Comparison of ENCODE assay signal across 8 cellular contexts in the genomic region with DNA sequence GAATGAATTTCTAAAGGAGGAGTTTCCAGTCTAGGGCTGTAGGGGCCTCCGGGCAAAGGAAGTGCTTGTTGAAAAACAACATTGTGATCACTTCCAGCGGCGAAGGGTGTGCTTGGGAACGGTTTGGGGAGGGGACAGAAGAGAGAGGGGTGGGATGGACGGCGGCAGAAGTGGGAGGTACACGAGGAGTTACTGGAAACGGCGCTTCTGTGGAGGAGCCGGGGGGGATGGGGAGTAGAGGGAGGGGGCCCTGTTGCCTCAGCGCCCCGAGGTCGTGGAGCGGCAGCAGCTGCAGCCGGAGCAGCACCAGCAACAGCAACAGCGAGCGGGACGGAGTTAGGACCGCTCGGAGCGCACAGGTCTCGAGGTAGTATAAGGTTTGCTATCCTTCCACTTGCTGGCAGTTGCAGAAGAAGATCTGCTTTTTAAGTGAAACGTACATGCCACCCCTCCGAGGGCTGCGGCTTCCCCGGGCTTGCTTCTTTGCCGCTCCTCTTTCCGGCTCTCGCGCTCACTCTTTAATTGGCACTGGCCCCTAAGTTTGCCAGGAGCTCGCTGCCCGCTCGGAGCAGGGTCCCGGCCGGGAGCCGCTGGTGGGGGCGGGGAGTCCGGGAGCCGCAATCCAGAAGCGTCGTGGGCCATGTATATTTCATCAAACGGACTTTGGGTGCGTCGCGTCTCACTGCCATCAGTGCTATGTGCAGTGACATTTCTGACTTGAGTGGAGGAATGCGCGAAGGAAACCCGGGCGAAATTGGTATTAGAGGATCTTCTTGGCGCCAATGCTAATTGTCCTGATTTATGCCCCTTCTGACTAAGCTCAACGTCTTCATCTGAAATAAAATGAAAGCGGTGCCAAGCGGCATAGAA. TPM values are rescaled to one million over a fixed set of nuclear protein-coding genes. Genes with fewer than 3 reads are reported as not detected.
DNase-seq lines count a peak whose midpoint lies in the region; ATAC-seq and TF ChIP-seq lines count a peak whose summit lies in the region.

No MANE protein-coding gene starts in this region.

- H3K9me3 ChIP-seq in endodermal cell (ENCODE audit: control insufficient read depth, low read length), result no peaks in the 10 kb centered on the region
- no peaks in the 10 kb centered on the region for H3K9me3 ChIP-seq in mesodermal cell (ENCODE audit: control insufficient read depth, low read length)

- H3K27me3 ChIP-seq in endodermal cell (ENCODE audit: control insufficient read depth, insufficient read depth, low read length, poor library complexity, severe bottlenecking), result peaks cover 32% of the 10 kb centered on the region

- H3K4me1 ChIP-seq in endodermal cell (ENCODE audit: control insufficient read depth, insufficient read depth, low read length) (no peaks in the 10 kb centered on the region), mesodermal cell (ENCODE audit: control insufficient read depth, insufficient read depth, low read length, poor library complexity, severe bottlenecking) (peaks cover 12% of the 10 kb centered on the region)

- H3K9me3 Mint-ChIP-seq in T-helper 2 cell treated with Interferon-gamma antibody and Interleukin-4, amounts not matched to agents 5 μg/mL and 100 μg/mL, for 36 hours, result no peaks in the 10 kb centered on the region
- no peaks in the 10 kb centered on the region for H3K9me3 Mint-ChIP-seq in endodermal cell
- no peaks in the 10 kb centered on the region for H3K9me3 Mint-ChIP-seq in type B pancreatic cell

- peaks cover 12% of the 10 kb centered on the region for H3K4me1 Mint-ChIP-seq in T-helper 2 cell treated with Interferon-gamma antibody and Interleukin-4, amounts not matched to agents 5 μg/mL and 100 μg/mL, for 36 hours (ENCODE audit: low read depth)
- H3K4me1 Mint-ChIP-seq in endodermal cell, result peaks cover 21% of the 10 kb centered on the region
- peaks cover 4% of the 10 kb centered on the region for H3K4me1 Mint-ChIP-seq in type B pancreatic cell (ENCODE audit: unreplicated experiment)

- 0 to 1% methylated on average over 35 to 53 of the region's 53 CpGs for WGBS in endodermal cell (ENCODE audit: insufficient coverage in 1 of 2, insufficient read length in 1 of 2), 2 experiments
- 1% methylated on average over 28 to 49 of the region's 53 CpGs for WGBS in mesodermal cell (ENCODE audit: insufficient coverage in 2 of 2), 2 experiments

- no peaks in the 10 kb centered on the region for H3K36me3 Mint-ChIP-seq in T-helper 2 cell treated with Interferon-gamma antibody and Interleukin-4, amounts not matched to agents 5 μg/mL and 100 μg/mL, for 36 hours (ENCODE audit: low read depth)
- H3K36me3 Mint-ChIP-seq in endodermal cell (ENCODE audit: low read depth) (no peaks in the 10 kb centered on the region), type B pancreatic cell (no peaks in the 10 kb centered on the region)

- H3K27me3 Mint-ChIP-seq in T-helper 2 cell treated with Interferon-gamma antibody and Interleukin-4, amounts not matched to agents 5 μg/mL and 100 μg/mL, for 36 hours (ENCODE audit: low read depth), result peaks cover 51% of the 10 kb centered on the region
- H3K27me3 Mint-ChIP-seq in endodermal cell (ENCODE audit: insufficient read depth) (peaks cover 27% of the 10 kb centered on the region), type B pancreatic cell (peaks cover 34% of the 10 kb centered on the region)

- DNase-seq in GM04503 (ENCODE audit: low read depth) (peak; percentile 29), HFF-Myc (ENCODE audit: extremely low read depth, low read depth) (no peak), endodermal cell (peak; percentile 88), type B pancreatic cell (ENCODE audit: extremely low spot score, unreplicated experiment) (peak; percentile 72)
- no peak for DNase-seq in T-helper 2 cell treated with Interferon-gamma antibody and Interleukin-4, amounts not matched to agents 5 μg/mL and 100 μg/mL, for 36 hours (ENCODE audit: low spot score)

- no peak overlapping the region for H3K27ac ChIP-seq in endodermal cell (ENCODE audit: low read depth, low read length)
- no peak overlapping the region for H3K27ac ChIP-seq in mesodermal cell (ENCODE audit: low read depth, low read length, severe bottlenecking)

- H3K27ac Mint-ChIP-seq in T-helper 2 cell treated with Interferon-gamma antibody and Interleukin-4, amounts not matched to agents 5 μg/mL and 100 μg/mL, for 36 hours, result no peak overlapping the region
- H3K27ac Mint-ChIP-seq in endodermal cell (peak overlapping the region; percentile 29), type B pancreatic cell (peak overlapping the region; percentile 80)

- H3K36me3 ChIP-seq in endodermal cell (ENCODE audit: control insufficient read depth, insufficient read depth, low read length), result no peaks in the 10 kb centered on the region
- no peaks in the 10 kb centered on the region for H3K36me3 ChIP-seq in mesodermal cell (ENCODE audit: control insufficient read depth, insufficient read depth, low read length)

- no peak for TF ChIP-seq CTCF in HFF-Myc (IDR thresholded peaks at IDR 0.05; ENCODE audit: low read depth, low read length, missing control alignments)
- TF ChIP-seq CTCF in endodermal cell (conservative IDR thresholded peaks at IDR 0.05), result no peak
- TF ChIP-seq CTCF in type B pancreatic cell (conservative IDR thresholded peaks at IDR 0.05), result no peak

- no peak overlapping the region for H3K9ac ChIP-seq in endodermal cell (ENCODE audit: extremely low read depth, low read length, poor library complexity, severe bottlenecking)

- H3K4me3 Mint-ChIP-seq in T-helper 2 cell treated with Interferon-gamma antibody and Interleukin-4, amounts not matched to agents 5 μg/mL and 100 μg/mL, for 36 hours, result peak overlapping the region; percentile 75
- H3K4me3 Mint-ChIP-seq in endodermal cell, result peak overlapping the region; percentile 73
- H3K4me3 Mint-ChIP-seq in type B pancreatic cell, result peak overlapping the region; percentile 97

- ATAC-seq in HG02840 (IDR thresholded peaks at IDR 0.05; ENCODE audit: low FRiP score, unreplicated experiment) (no peak), HG02623 (IDR thresholded peaks at IDR 0.05; ENCODE audit: unreplicated experiment) (no peak)

- H3K4me3 ChIP-seq in HFF-Myc (replicated peaks; ENCODE audit: low read depth, low read length) (peak overlapping the region; percentile 34), endodermal cell (ENCODE audit: low read length) (peak overlapping the region; percentile 80), mesodermal cell (ENCODE audit: extremely low read depth, insufficient read depth, low read length, poor library complexity, severe bottlenecking) (peak overlapping the region; percentile 48)

RNA-seq across cellular contexts. Expression of gene NTNG1, which starts 0.8 kb away (rescaled TPM):
- total RNA-seq in endodermal cell (1 to 10 TPM; 2.5 to 2.6 TPM), type B pancreatic cell (ENCODE audit: low replicate concordance) (8.0 and 19.7 TPM in 2 replicates)
- 1.1 TPM for polyA plus RNA-seq in endodermal cell (2013, experiment 1 of 2)
- polyA plus RNA-seq in endodermal cell (2013, experiment 2 of 2), result 1.5 TPM
- polyA plus RNA-seq in mesodermal cell (2013, experiment 1 of 2), result 3.6 TPM
- polyA plus RNA-seq in mesodermal cell (2013, experiment 2 of 2), result 2.3 TPM

Comparison
In these comparisons a context has a peak if more than half of its experiments do, and no peak if none do; other contexts are left out.
1. DNase-seq: peak in GM04503 (single experiment), endodermal cell (single experiment) and type B pancreatic cell (single experiment); none in HFF-Myc (single experiment) and T-helper 2 cell treated with Interferon-gamma antibody and Interleukin-4, amounts not matched to agents 5 μg/mL and 100 μg/mL, for 36 hours (single experiment).
2. Peak in every context shown above with its lines, with median percentiles within 50 percentile points of each other: H3K4me3 ChIP-seq and H3K4me3 Mint-ChIP-seq.